ENCODE assay signal across 8 cellular contexts in the genomic region with DNA sequence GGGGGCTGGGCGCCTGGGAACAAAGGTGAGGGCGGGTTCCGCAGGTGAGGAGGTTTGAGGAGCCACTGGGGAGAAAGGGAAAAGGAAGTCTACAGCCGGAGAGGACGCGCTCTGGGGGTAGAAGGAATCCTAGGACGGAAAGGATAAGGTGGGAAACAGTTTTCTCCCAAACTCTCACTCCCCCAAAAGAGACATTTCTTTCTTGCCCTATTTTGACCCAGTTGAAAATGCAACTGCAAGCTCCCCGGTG. TPM values are rescaled to one million over a fixed set of nuclear protein-coding genes. Genes with fewer than 3 reads are reported as not detected.
DNase-seq lines count a peak whose midpoint lies in the region; ATAC-seq and TF ChIP-seq lines count a peak whose summit lies in the region.

No MANE protein-coding gene starts in this region.

- peaks cover 0 to 2% (median 0%) of the 10 kb centered on the region in 11 donors for H3K9me3 Mint-ChIP-seq in naive thymus-derived CD4-positive, alpha-beta T cell

- H3K27ac Mint-ChIP-seq in naive thymus-derived CD4-positive, alpha-beta T cell, result peak overlapping the region; percentile 87 to 98 (median 97)

- POLR2A ChIA-PET in naive thymus-derived CD4-positive, alpha-beta T cell (lab: Charles Lee), result interaction anchor here (0.8 to 6.3 kb wide), 17 partner anchors 13 to 381 kb away, joined by 3 to 86 read pairs (median 4); partner anchors contain the start of genes GTF3A, MTIF3 and RPL21

- H3K27me3 ChIP-seq in naive thymus-derived CD4-positive, alpha-beta T cell (ENCODE audit: control insufficient read depth in 2 of 2, insufficient read depth in 2 of 2, low read length in 2 of 2), result no peaks in the 10 kb centered on the region

- H3K27ac ChIP-seq in naive thymus-derived CD4-positive, alpha-beta T cell (ENCODE audit: low read depth, low read length), result peak overlapping the region; percentile 97

- intact Hi-C loops in naive thymus-derived CD4-positive, alpha-beta T cell (cut with micrococcal nuclease), result loop anchor here (1.0 to 10.0 kb wide), 17 partner anchors 36 to 1436 kb away; partner anchors contain the start of genes RPL21 (in 2 of the 2), CDK8 (in 1 of the 2), GTF3A (in 1 of the 2) and RASL11A (in 1 of the 2)

- H3K36me3 ChIP-seq in naive thymus-derived CD4-positive, alpha-beta T cell (ENCODE audit: control insufficient read depth in 2 of 3, insufficient read depth in 3 of 3, low read length in 3 of 3), result peaks cover 0 to 4% (median 3%) of the 10 kb centered on the region in 3 experiments

- in situ Hi-C loops in G401 (cut with HindIII; ENCODE audit: low sequenced_read_pairs), result no loop called here

- CTCF ChIA-PET in naive thymus-derived CD4-positive, alpha-beta T cell (lab: Charles Lee), result interaction anchor here (0.9 to 1.5 kb wide), 3 partner anchors 169 to 195 kb away, joined by 3 to 10 read pairs (median 5); no protein-coding TSS in a partner anchor

- peaks cover 45 to 70% (median 64%) of the 10 kb centered on the region in 7 donors for H3K4me1 Mint-ChIP-seq in naive thymus-derived CD4-positive, alpha-beta T cell

- peaks cover 32 to 37% of the 10 kb centered on the region in 2 donors for H3K4me1 ChIP-seq in naive thymus-derived CD4-positive, alpha-beta T cell (ENCODE audit: control insufficient read depth in 2 of 2, insufficient read depth in 2 of 2, low read length in 2 of 2)

- ATAC-seq in naive thymus-derived CD4-positive, alpha-beta T cell, result no peak
- ATAC-seq in GM18870 (IDR thresholded peaks at IDR 0.05; ENCODE audit: unreplicated experiment) (no peak), GM18519 (IDR thresholded peaks at IDR 0.05; ENCODE audit: low FRiP score, unreplicated experiment) (no peak), HG03378 (IDR thresholded peaks at IDR 0.05; ENCODE audit: unreplicated experiment) (no peak)

- no peaks in the 10 kb centered on the region for H3K9me3 ChIP-seq in naive thymus-derived CD4-positive, alpha-beta T cell (ENCODE audit: control insufficient read depth in 2 of 3, low read length in 3 of 3)

- H3K4me3 Mint-ChIP-seq in naive thymus-derived CD4-positive, alpha-beta T cell, result peak overlapping the region; percentile 90 to 96 (median 95)

- DNase-seq in EH (ENCODE audit: low read depth) (peak; percentile 34), NCI-H1105 (lab: John Stamatoyannopoulos, UW) (peak; percentile 50), choroid plexus epithelial cell (ENCODE audit: low read depth) (no peak), G401 (ENCODE audit: low spot score) (no peak)
- DNase-seq in naive thymus-derived CD4-positive, alpha-beta T cell, result peak in 1 of 9 donors; percentile 67

- H3K4me3 ChIP-seq in choroid plexus epithelial cell (ENCODE audit: low read depth, low read length), result peak overlapping the region; percentile 91
- peak overlapping the region; percentile 95 for H3K4me3 ChIP-seq in naive thymus-derived CD4-positive, alpha-beta T cell (ENCODE audit: low read length)

- H3K36me3 Mint-ChIP-seq in naive thymus-derived CD4-positive, alpha-beta T cell, result peaks cover 0 to 29% (median 26%) of the 10 kb centered on the region in 5 donors

- TF ChIP-seq CTCF in choroid plexus epithelial cell (conservative IDR thresholded peaks at IDR 0.05; ENCODE audit: low read depth, low read length), result no peak

- no peaks in the 10 kb centered on the region for H3K27me3 Mint-ChIP-seq in naive thymus-derived CD4-positive, alpha-beta T cell

RNA-seq across cellular contexts. Expression of gene POLR1D, which starts 0.7 kb away (rescaled TPM):
- 100 to 1,000 TPM; 111 to 176 (median 133) TPM for total RNA-seq in naive thymus-derived CD4-positive, alpha-beta T cell
- 100 to 1,000 TPM; 136 to 137 TPM for polyA plus RNA-seq in naive thymus-derived CD4-positive, alpha-beta T cell
- total RNA-seq in G401 (2014; rRNA removed; shearing (Covaris generic)), result 179 and 188 TPM in 2 replicates

RNA-seq across cellular contexts. Expression of gene LNX2, which starts 0.7 kb away (rescaled TPM):
- total RNA-seq in naive thymus-derived CD4-positive, alpha-beta T cell, result 10 to 100 TPM in 2 of 5 experiments, 1 to 10 TPM in 3; 3.2 to 10.7 (median 7.1) TPM
- polyA plus RNA-seq in naive thymus-derived CD4-positive, alpha-beta T cell, result 1 to 10 TPM; 3.2 to 4.2 TPM
- 10.2 and 13.1 TPM in 2 replicates for total RNA-seq in G401 (2014; rRNA removed; shearing (Covaris generic))

Comparison
In these comparisons a context has a peak if more than half of its experiments do, and no peak if none do; other contexts are left out.
1. DNase-seq: peak in EH (single experiment) and NCI-H1105 (single experiment); none in choroid plexus epithelial cell (single experiment) and G401 (single experiment).